In the genomic region with DNA sequence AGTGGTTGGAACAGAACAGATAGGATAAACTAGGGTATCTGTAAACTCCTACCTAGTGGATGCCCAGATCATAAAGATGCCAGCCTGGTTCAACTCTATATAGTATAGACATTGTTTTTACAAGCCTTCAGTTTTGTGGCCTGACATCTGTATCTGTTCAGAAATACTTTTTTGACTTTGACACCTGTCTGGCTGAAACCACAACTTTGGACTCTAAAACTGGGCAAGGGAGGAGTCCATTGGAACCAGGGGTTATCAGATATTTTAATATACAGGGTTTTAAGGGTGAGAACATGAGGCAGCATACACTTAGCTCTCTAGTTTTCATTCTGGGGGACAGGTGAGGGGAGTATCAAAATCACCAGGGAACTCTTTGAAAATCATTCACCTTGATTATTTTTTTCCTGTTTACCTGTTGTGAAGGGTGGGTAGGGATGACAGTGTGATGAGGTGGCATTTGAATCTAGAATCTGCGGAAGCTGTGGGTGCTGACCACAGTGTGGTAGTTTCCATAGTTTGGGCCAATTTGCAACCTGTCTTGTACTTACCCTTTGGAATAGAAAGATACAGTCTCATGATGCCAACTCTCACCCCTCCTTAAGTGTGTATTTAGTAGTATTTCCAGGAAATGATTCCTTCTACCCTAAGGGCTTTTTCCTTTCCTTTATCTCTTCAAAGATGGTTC, we compare ENCODE assay signal across 1 cellular context.
TF ChIP-seq lines count a peak whose summit lies in the region.

No MANE protein-coding gene starts in this region.

TF ChIP-seq in GM23338, 12 proteins besides CTCF, POLR2A, EP300 and RAD21 (continued from another document):
- TF ChIP-seq, protein P1, sequence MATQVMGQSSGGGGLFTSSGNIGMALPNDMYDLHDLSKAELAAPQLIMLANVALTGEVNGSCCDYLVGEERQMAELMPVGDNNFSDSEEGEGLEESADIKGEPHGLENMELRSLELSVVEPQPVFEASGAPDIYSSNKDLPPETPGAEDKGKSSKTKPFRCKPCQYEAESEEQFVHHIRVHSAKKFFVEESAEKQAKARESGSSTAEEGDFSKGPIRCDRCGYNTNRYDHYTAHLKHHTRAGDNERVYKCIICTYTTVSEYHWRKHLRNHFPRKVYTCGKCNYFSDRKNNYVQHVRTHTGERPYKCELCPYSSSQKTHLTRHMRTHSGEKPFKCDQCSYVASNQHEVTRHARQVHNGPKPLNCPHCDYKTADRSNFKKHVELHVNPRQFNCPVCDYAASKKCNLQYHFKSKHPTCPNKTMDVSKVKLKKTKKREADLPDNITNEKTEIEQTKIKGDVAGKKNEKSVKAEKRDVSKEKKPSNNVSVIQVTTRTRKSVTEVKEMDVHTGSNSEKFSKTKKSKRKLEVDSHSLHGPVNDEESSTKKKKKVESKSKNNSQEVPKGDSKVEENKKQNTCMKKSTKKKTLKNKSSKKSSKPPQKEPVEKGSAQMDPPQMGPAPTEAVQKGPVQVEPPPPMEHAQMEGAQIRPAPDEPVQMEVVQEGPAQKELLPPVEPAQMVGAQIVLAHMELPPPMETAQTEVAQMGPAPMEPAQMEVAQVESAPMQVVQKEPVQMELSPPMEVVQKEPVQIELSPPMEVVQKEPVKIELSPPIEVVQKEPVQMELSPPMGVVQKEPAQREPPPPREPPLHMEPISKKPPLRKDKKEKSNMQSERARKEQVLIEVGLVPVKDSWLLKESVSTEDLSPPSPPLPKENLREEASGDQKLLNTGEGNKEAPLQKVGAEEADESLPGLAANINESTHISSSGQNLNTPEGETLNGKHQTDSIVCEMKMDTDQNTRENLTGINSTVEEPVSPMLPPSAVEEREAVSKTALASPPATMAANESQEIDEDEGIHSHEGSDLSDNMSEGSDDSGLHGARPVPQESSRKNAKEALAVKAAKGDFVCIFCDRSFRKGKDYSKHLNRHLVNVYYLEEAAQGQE (IDR thresholded peaks at IDR 0.05; ENCODE audit: unreplicated experiment) = no peak
- TF ChIP-seq EZH2 (IDR thresholded peaks at IDR 0.05; ENCODE audit: low read depth, unreplicated experiment) = no peak
